In genomic region chr13:114077938-114078335, GRCh38 we compare ENCODE assay signal across 9 cellular contexts. TPM values are rescaled to one million over a fixed set of nuclear protein-coding genes. Genes with fewer than 3 reads are reported as not detected.
DNase-seq lines count a peak whose midpoint lies in the region; ATAC-seq and TF ChIP-seq lines count a peak whose summit lies in the region.
"Had no signal": no experiment of that assay in that cellular context is flagged by ENCODE, and none has a peak within 500 bp of the region (broad histone marks: within the 10 kb centered on the region; RNA-seq: fewer than 3 reads in every experiment).

No MANE protein-coding gene starts in this region.

- H3K27me3 ChIP-seq in skeletal muscle satellite cell (ENCODE audit: control insufficient read depth, insufficient read depth, low read length) = no peaks in the 10 kb centered on the region
- H3K27me3 ChIP-seq: SJCRH30 had no signal

- H3K36me3 Mint-ChIP-seq in IgD-negative memory B cell = peaks cover 5% of the 10 kb centered on the region

- peak overlapping the region; percentile 1 for H3K9ac ChIP-seq in skeletal muscle satellite cell (ENCODE audit: low read depth, low read length)

- H3K4me2 ChIP-seq in skeletal muscle satellite cell (ENCODE audit: low read length) = peak overlapping the region; percentile 44

- H3K4me3 ChIP-seq in astrocyte of the cerebellum (ENCODE audit: low read depth, low read length) = no peak overlapping the region
- no peak overlapping the region for H3K4me3 ChIP-seq in skeletal muscle satellite cell (ENCODE audit: low read length)
- H3K4me3 ChIP-seq: SJCRH30 had no signal

- peaks cover 25% of the 10 kb centered on the region for H3K4me1 ChIP-seq in skeletal muscle satellite cell (ENCODE audit: control insufficient read depth, insufficient read depth, low read length)
- H3K4me1 ChIP-seq: SJCRH30 had no signal

- no peak for TF ChIP-seq CTCF in astrocyte of the cerebellum (IDR thresholded peaks at IDR 0.05; ENCODE audit: low read depth, low read length, missing control alignments)

- no peaks in the 10 kb centered on the region for H3K9me3 Mint-ChIP-seq in IgD-negative memory B cell

- H3K4me3 Mint-ChIP-seq in IgD-negative memory B cell = no peak overlapping the region

- in situ Hi-C loops in astrocyte of the cerebellum (cut with HindIII; ENCODE audit: low sequenced_read_pairs) = loop anchor here (10.0 kb wide), 1 partner anchor 87 kb away; no protein-coding TSS in a partner anchor

- peak overlapping the region in 2 of 3 donors; percentile 34 to 83 for H3K27ac Mint-ChIP-seq in IgD-negative memory B cell

- DNase-seq in astrocyte of the cerebellum (ENCODE audit: low read depth) = peak; percentile 72
- DNase-seq in iPS-NIHi11 (ENCODE audit: low spot score) = peak; percentile 88
- no peak for DNase-seq in COLO668 (lab: John Stamatoyannopoulos, UW; ENCODE audit: unreplicated experiment)
- no peak for DNase-seq in stimulated activated CD4-positive, alpha-beta T cell treated with anti-CD3 and anti-CD28 coated beads, Interleukin-2, amount 100 ng/mL, for 48 hours
- DNase-seq: activated naive CD4-positive, alpha-beta T cell treated with anti-CD3 and anti-CD28 coated beads, Interleukin-2, amount 50 U/mL, for 16 hours; SJCRH30 had no signal

- ATAC-seq in GM19023 (IDR thresholded peaks at IDR 0.05; ENCODE audit: unreplicated experiment) = no peak

- H3K4me1 Mint-ChIP-seq in IgD-negative memory B cell = peaks cover under 1 to 25% (median 16%) of the 10 kb centered on the region in 3 donors

- no peaks in the 10 kb centered on the region for H3K9me3 ChIP-seq in skeletal muscle satellite cell (replicated peaks; ENCODE audit: low read length)
- H3K9me3 ChIP-seq: SJCRH30 had no signal

- no peaks in the 10 kb centered on the region for H3K27me3 Mint-ChIP-seq in IgD-negative memory B cell

- H3K36me3 ChIP-seq in skeletal muscle satellite cell (ENCODE audit: insufficient read depth, low read length) = peaks cover 34% of the 10 kb centered on the region

RNA-seq across cellular contexts. Expression of gene RASA3, which starts 54.5 kb away (rescaled TPM):
- 52.8 TPM for polyA plus RNA-seq in IgD-negative memory B cell
- 33.2 and 35.2 TPM in 2 replicates for total RNA-seq in skeletal muscle satellite cell (2012; rRNA removed)

Comparison
In these comparisons a context has a peak if more than half of its experiments do, and no peak if none do; other contexts are left out.
1. DNase-seq: peak in astrocyte of the cerebellum (single experiment) and iPS-NIHi11 (single experiment); none in COLO668 (single experiment) and stimulated activated CD4-positive, alpha-beta T cell treated with anti-CD3 and anti-CD28 coated beads, Interleukin-2, amount 100 ng/mL, for 48 hours (0 of 2).